Comparison of ENCODE assay signal across 24 cellular contexts in the genomic region with DNA sequence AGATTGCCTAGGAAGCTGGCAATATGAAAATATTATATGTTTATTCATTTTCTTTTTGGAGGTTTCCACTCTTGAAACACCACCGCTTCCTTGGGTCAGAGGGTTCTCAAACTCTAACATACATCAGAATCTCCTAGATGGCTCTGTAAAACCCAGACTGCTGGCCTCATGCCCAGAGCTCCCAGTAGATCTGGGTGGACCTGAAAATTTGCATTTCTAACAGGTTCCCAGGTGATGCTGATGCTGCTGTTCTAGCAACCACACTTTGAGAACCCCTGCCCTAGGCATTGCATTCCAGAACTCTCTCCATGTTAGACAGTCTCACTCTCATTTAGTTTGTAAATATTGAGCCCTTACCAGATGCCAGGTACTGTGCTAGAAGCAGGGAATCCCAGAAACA.
DNase-seq lines count a peak whose midpoint lies in the region; ATAC-seq, FAIRE-seq and TF ChIP-seq lines count a peak whose summit lies in the region.
"Had no signal": no experiment of that assay in that cellular context is flagged by ENCODE, and none has a peak within 500 bp of the region (broad histone marks: within the 10 kb centered on the region; RNA-seq: fewer than 3 reads in every experiment).

No MANE protein-coding gene starts in this region.

- peaks cover 0 to 35% of the 10 kb centered on the region in 2 donors for H3K4me1 ChIP-seq in right atrium auricular region
- H3K4me1 ChIP-seq in Karpas-422 (ENCODE audit: low read length), result peaks cover 91% of the 10 kb centered on the region
- H3K4me1 ChIP-seq: breast epithelium had no signal

- H3K27me3 Mint-ChIP-seq in activated naive CD8-positive, alpha-beta T cell, result no peaks in the 10 kb centered on the region

- no peak overlapping the region for H3K27ac ChIP-seq in right atrium auricular region
- peak overlapping the region; percentile 99 for H3K27ac ChIP-seq in Karpas-422 (ENCODE audit: low read length)
- H3K27ac ChIP-seq in substantia nigra (ENCODE audit: low read depth, low read length, poor library complexity, severe bottlenecking), result peak overlapping the region; percentile 72
- H3K27ac ChIP-seq: breast epithelium, coronary artery, HL-60, right lobe of liver, VCaP had no signal

- no peaks in the 10 kb centered on the region for H3K9me3 Mint-ChIP-seq in activated naive CD8-positive, alpha-beta T cell (ENCODE audit: low read depth)
- H3K9me3 Mint-ChIP-seq: CD8-positive, alpha-beta memory T cell; HFFc6 had no signal

- H2AFZ ChIP-seq in Karpas-422 (ENCODE audit: low read length), result no peak overlapping the region

- H3K27me3 ChIP-seq in right atrium auricular region, result no peaks in the 10 kb centered on the region
- no peaks in the 10 kb centered on the region for H3K27me3 ChIP-seq in Karpas-422 (ENCODE audit: low read length)
- H3K27me3 ChIP-seq: breast epithelium, right lobe of liver had no signal

- H3K36me3 Mint-ChIP-seq in activated naive CD8-positive, alpha-beta T cell, result peaks cover 8% of the 10 kb centered on the region

- H3K27ac Mint-ChIP-seq in activated naive CD8-positive, alpha-beta T cell, result peak overlapping the region; percentile 71
- H3K27ac Mint-ChIP-seq: HFFc6 had no signal

- H3K4me3 ChIP-seq in right atrium auricular region (no peak overlapping the region), Karpas-422 (ENCODE audit: low read length) (peak overlapping the region; percentile 38; the same call in 1 of the 2 replicates)
- H3K4me3 ChIP-seq: breast epithelium, coronary artery, right lobe of liver had no signal

- H3K4me2 ChIP-seq in Karpas-422 (ENCODE audit: low read depth, low read length, poor library complexity, severe bottlenecking), result peak overlapping the region; percentile 64

- H3K9me3 ChIP-seq in right atrium auricular region (no peaks in the 10 kb centered on the region), Karpas-422 (ENCODE audit: low read length) (no peaks in the 10 kb centered on the region)
- H3K9me3 ChIP-seq: breast epithelium, right lobe of liver had no signal

- H4K20me1 ChIP-seq in Karpas-422 (ENCODE audit: insufficient read depth, low read depth, low read length), result no peaks in the 10 kb centered on the region

- no peak for TF ChIP-seq CTCF in right atrium auricular region (IDR thresholded peaks at IDR 0.05)

- intact Hi-C loops in Right ventricle myocardium superior (cut with DNase I), result no loop called here

- H3K79me2 ChIP-seq in Karpas-422 (ENCODE audit: low read length), result no peaks in the 10 kb centered on the region

- H3K4me3 Mint-ChIP-seq in activated naive CD8-positive, alpha-beta T cell, result peak overlapping the region; percentile 31
- H3K4me3 Mint-ChIP-seq: CD8-positive, alpha-beta memory T cell; HFFc6 had no signal

- no peak for FAIRE-seq in RCC 7860 (lab: Jason Lieb, UNC)

- peaks cover 66% of the 10 kb centered on the region for H3K4me1 Mint-ChIP-seq in activated naive CD8-positive, alpha-beta T cell (ENCODE audit: low read depth)

- H3K9me2 ChIP-seq in Karpas-422 (replicated peaks; ENCODE audit: insufficient read depth, low read length), result no peaks in the 10 kb centered on the region

- peak; percentile 43 for DNase-seq in right atrium auricular region (ENCODE audit: low spot score)
- no peak for DNase-seq in Right ventricle myocardium superior
- peak; percentile 79 for DNase-seq in Karpas-422
- DNase-seq in substantia nigra (lab: John Stamatoyannopoulos, UW), result peak in 1 of 49 donors; percentile 32
- DNase-seq in HT-29 (ENCODE audit: low spot score), result no peak
- DNase-seq in RCC 7860 (ENCODE audit: low spot score), result no peak
- DNase-seq: activated effector memory CD4-positive, alpha-beta T cell treated with anti-CD3 and anti-CD28 coated beads, Interleukin-2, amount 50 U/mL, for 16 hours; CD8-positive, alpha-beta memory T cell; DMS53; glutamatergic neuron; HFFc6; mammary epithelial cell; NCI-H1436; NCI-H526 treated with DMSO at 0.1 percent for 48 hours; OCI-M1; right lobe of liver; SHP77 treated with DMSO at 0.1 percent for 48 hours; stimulated activated CD4-positive, alpha-beta T cell treated with anti-CD3 and anti-CD28 coated beads, Interleukin-15, amount 100 ng/mL, for 24 hours had no signal

- H3K9ac ChIP-seq in Karpas-422 (ENCODE audit: low read length), result peak overlapping the region; percentile 67

- H3K36me3 ChIP-seq in right atrium auricular region (no peaks in the 10 kb centered on the region), Karpas-422 (ENCODE audit: insufficient read depth, low read length) (no peaks in the 10 kb centered on the region)
- H3K36me3 ChIP-seq: breast epithelium, right lobe of liver had no signal

- ATAC-seq in Right ventricle myocardium superior (ENCODE audit: poor library complexity) (no peak), HG03039 (IDR thresholded peaks at IDR 0.05; ENCODE audit: unreplicated experiment) (no peak)
- ATAC-seq: right lobe of liver had no signal

Comparison
In these comparisons a context has a peak if more than half of its experiments do, and no peak if none do; other contexts are left out.
1. DNase-seq: peak in right atrium auricular region (single experiment) and Karpas-422 (single experiment); none in Right ventricle myocardium superior (single experiment), HT-29 (single experiment) and RCC 7860 (single experiment).
2. H3K27ac ChIP-seq: peak in Karpas-422 (single experiment) and substantia nigra (single experiment); none in right atrium auricular region (0 of 2).